In genomic region chr20:62936996-62937352, GRCh38 we compare ENCODE assay signal across 8 cellular contexts. TPM values are rescaled to one million over a fixed set of nuclear protein-coding genes. Genes with fewer than 3 reads are reported as not detected.
DNase-seq lines count a peak whose midpoint lies in the region; ATAC-seq, FAIRE-seq and TF ChIP-seq lines count a peak whose summit lies in the region.

No MANE protein-coding gene starts in this region.

- peaks cover 6% of the 10 kb centered on the region for H3K36me3 ChIP-seq in CD8-positive, alpha-beta T cell (ENCODE audit: insufficient read depth, low read length)
- H3K36me3 ChIP-seq in lower lobe of right lung: peaks cover 39% of the 10 kb centered on the region

- no peaks in the 10 kb centered on the region for H3K9me3 Mint-ChIP-seq in CD8-positive, alpha-beta T cell
- H3K9me3 Mint-ChIP-seq in brain: no peaks in the 10 kb centered on the region

- no peaks in the 10 kb centered on the region for H3K27me3 Mint-ChIP-seq in CD8-positive, alpha-beta T cell (ENCODE audit: low read depth)
- peaks cover 8% of the 10 kb centered on the region for H3K27me3 Mint-ChIP-seq in brain

- H3K36me3 Mint-ChIP-seq in CD8-positive, alpha-beta T cell: peaks cover 28% of the 10 kb centered on the region
- H3K36me3 Mint-ChIP-seq in brain: peaks cover 33% of the 10 kb centered on the region

- TF ChIP-seq CTCF in CD8-positive, alpha-beta T cell (IDR thresholded peaks at IDR 0.05): no peak
- TF ChIP-seq CTCF in brain (conservative IDR thresholded peaks at IDR 0.05) (no peak), lower lobe of right lung (IDR thresholded peaks at IDR 0.05) (no peak)

- ATAC-seq in CD8-positive, alpha-beta T cell: no peak
- ATAC-seq in lower lobe of right lung (peak in 1 of 2 donors; percentile 35), HG03175 (IDR thresholded peaks at IDR 0.05; ENCODE audit: unreplicated experiment) (no peak), HG02759 (IDR thresholded peaks at IDR 0.05; ENCODE audit: unreplicated experiment) (no peak)

- H3K4me1 Mint-ChIP-seq in CD8-positive, alpha-beta T cell (ENCODE audit: low read depth): peaks cover 40% of the 10 kb centered on the region
- peaks cover 53% of the 10 kb centered on the region for H3K4me1 Mint-ChIP-seq in brain

- H3K4me3 ChIP-seq in CD8-positive, alpha-beta T cell (ENCODE audit: low read depth, low read length): peak overlapping the region; percentile 96
- H3K4me3 ChIP-seq in lower lobe of right lung: peak overlapping the region; percentile 99

- H3K27ac Mint-ChIP-seq in CD8-positive, alpha-beta T cell: peak overlapping the region; percentile 96
- peak overlapping the region; percentile 91 to 99 (median 97) for H3K27ac Mint-ChIP-seq in brain

- in situ Hi-C loops in KBM-7 (cut with MboI; ENCODE audit: low pct_unique_long_range_greater_than_20kb, low sequenced_read_pairs): no loop called here

- peak; percentile 27 for FAIRE-seq in urothelium cell line (lab: Jason Lieb, UNC)

- no peaks in the 10 kb centered on the region for H3K9me3 ChIP-seq in CD8-positive, alpha-beta T cell (ENCODE audit: low read length)
- H3K9me3 ChIP-seq in lower lobe of right lung: no peaks in the 10 kb centered on the region

- peak overlapping the region; percentile 97 for H3K4me3 Mint-ChIP-seq in CD8-positive, alpha-beta T cell
- H3K4me3 Mint-ChIP-seq in brain: peak overlapping the region in 1 of 5 experiments; percentile 95

- CTCF ChIA-PET in CD8-positive, alpha-beta T cell (lab: Charles Lee): interaction anchor here (1.0 to 1.8 kb wide), 5 partner anchors 10 to 73 kb away, joined by 3 to 6 read pairs (median 4); no protein-coding TSS in a partner anchor

- no peak for DNase-seq in CD8-positive, alpha-beta T cell
- DNase-seq in KBM-7: peak; percentile 41
- no peak for DNase-seq in lower lobe of right lung
- DNase-seq in urothelium cell line (ENCODE audit: low spot score): no peak
- no peak for DNase-seq in Kasumi-1 (lab: John Stamatoyannopoulos, UW)

- H3K27me3 ChIP-seq in CD8-positive, alpha-beta T cell (ENCODE audit: insufficient read depth, low read length): no peaks in the 10 kb centered on the region
- no peaks in the 10 kb centered on the region for H3K27me3 ChIP-seq in lower lobe of right lung (ENCODE audit: low read depth)

- peak overlapping the region; percentile 88 for H3K27ac ChIP-seq in CD8-positive, alpha-beta T cell (ENCODE audit: low read depth, low read length)
- H3K27ac ChIP-seq in lower lobe of right lung: peak overlapping the region; percentile 93

- POLR2A ChIA-PET in CD8-positive, alpha-beta T cell (lab: Charles Lee): interaction anchor here (1.1 to 6.1 kb wide), 6 partner anchors 10 to 143 kb away, joined by 3 to 50 read pairs (median 25); partner anchors contain the start of genes DIDO1 and SLC17A9

- intact Hi-C loops in CD8-positive, alpha-beta T cell (cut with DNase I, micrococcal nuclease): loop anchor here (1.0 to 10.0 kb wide), 6 partner anchors 8 to 552 kb away; partner anchors contain the start of genes RPS21 (in 1 of the 2) and YTHDF1 (in 1 of the 2)
- intact Hi-C loops in lower lobe of right lung (cut with DNase I): no loop called here

- H3K4me1 ChIP-seq in CD8-positive, alpha-beta T cell (ENCODE audit: insufficient read depth, low read length): peaks cover 57% of the 10 kb centered on the region
- H3K4me1 ChIP-seq in lower lobe of right lung: peaks cover 61% of the 10 kb centered on the region

RNA-seq across cellular contexts. Expression of gene GID8, which starts 1.0 kb away (rescaled TPM):
- total RNA-seq in CD8-positive, alpha-beta T cell: 10 to 100 TPM; 48.7 to 48.8 TPM
- polyA plus RNA-seq in brain (ENCODE audit: insufficient read depth, low read depth, low replicate concordance): 45.2 TPM
- total RNA-seq in lower lobe of right lung: 26.2 TPM

RNA-seq across cellular contexts. Expression of gene DIDO1, which starts 10.7 kb away (rescaled TPM):
- 10 to 100 TPM; 44.7 to 46.6 TPM for total RNA-seq in CD8-positive, alpha-beta T cell
- 47.3 TPM for polyA plus RNA-seq in brain (ENCODE audit: insufficient read depth, low read depth, low replicate concordance)
- total RNA-seq in lower lobe of right lung: 54.6 TPM

RNA-seq across cellular contexts. Expression of gene SLC17A9, which starts 15.5 kb away (rescaled TPM):
- total RNA-seq in CD8-positive, alpha-beta T cell: 10 to 100 TPM; 19.1 to 22.6 TPM
- 0.20 TPM for polyA plus RNA-seq in brain (ENCODE audit: insufficient read depth, low read depth, low replicate concordance)
- 10.4 TPM for total RNA-seq in lower lobe of right lung
